ENCODE assay signal across 1 cellular context in the genomic region with DNA sequence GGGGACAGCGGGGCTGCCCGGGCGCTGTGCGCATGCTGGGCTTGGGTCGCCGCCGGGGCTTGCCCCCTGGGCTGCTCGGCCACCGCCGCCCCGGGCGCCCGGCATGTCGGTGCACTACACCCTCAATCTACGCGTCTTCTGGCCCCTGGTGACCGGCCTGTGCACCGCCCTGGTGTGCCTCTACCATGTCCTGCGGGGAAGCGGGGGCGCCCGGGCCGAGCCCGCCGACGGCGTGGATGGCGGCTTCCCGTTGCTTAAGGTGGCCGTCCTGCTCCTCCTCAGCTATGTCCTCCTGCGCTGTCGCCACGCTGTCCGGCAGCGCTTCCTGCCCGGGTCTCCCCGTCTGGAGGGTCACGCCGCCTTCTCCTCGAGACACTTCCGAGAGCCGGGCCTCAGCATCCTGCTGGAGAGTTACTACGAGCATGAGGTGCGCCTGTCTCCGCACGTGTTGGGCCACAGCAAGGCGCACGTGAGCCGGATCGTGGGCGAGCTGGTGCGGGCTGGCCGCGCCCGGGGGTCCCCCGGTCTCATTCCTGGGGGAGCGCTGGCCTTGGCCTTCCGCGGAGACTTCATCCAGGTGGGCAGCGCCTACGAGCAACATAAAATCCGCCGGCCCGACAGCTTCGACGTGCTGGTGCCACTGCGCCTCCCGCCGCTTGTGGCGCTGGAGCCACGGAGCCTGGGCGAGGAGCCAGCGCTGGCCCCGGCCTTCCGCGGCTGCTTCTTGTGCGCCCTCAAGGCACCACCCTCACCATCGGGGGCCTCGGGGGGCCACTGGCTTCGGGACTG.
TF ChIP-seq lines count a peak whose summit lies in the region.

No MANE protein-coding gene starts in this region.

TF ChIP-seq in K562, 482 proteins besides CTCF, POLR2A, EP300 and RAD21:
- TF ChIP-seq MTA3 (IDR thresholded peaks at IDR 0.05; ENCODE audit: borderline replicate concordance) (0 out of 2 replicates have a peak, but pooled peaks have one; percentile 19), ZNF408 (CRISPR knock-in tag; IDR thresholded peaks at IDR 0.05; ENCODE audit: low read depth) (no peak), ZNF197 (CRISPR knock-in tag; IDR thresholded peaks at IDR 0.05; ENCODE audit: low read depth) (no peak), NELFE (IDR thresholded peaks at IDR 0.05; ENCODE audit: insufficient read depth, insufficient read length) (no peak)
- TF ChIP-seq, protein P1, sequence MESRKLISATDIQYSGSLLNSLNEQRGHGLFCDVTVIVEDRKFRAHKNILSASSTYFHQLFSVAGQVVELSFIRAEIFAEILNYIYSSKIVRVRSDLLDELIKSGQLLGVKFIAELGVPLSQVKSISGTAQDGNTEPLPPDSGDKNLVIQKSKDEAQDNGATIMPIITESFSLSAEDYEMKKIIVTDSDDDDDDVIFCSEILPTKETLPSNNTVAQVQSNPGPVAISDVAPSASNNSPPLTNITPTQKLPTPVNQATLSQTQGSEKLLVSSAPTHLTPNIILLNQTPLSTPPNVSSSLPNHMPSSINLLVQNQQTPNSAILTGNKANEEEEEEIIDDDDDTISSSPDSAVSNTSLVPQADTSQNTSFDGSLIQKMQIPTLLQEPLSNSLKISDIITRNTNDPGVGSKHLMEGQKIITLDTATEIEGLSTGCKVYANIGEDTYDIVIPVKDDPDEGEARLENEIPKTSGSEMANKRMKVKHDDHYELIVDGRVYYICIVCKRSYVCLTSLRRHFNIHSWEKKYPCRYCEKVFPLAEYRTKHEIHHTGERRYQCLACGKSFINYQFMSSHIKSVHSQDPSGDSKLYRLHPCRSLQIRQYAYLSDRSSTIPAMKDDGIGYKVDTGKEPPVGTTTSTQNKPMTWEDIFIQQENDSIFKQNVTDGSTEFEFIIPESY (CRISPR knock-in tag; IDR thresholded peaks at IDR 0.05), result 0 out of 2 replicates have a peak, but pooled peaks have one; percentile 30
- TF ChIP-seq, protein P2, sequence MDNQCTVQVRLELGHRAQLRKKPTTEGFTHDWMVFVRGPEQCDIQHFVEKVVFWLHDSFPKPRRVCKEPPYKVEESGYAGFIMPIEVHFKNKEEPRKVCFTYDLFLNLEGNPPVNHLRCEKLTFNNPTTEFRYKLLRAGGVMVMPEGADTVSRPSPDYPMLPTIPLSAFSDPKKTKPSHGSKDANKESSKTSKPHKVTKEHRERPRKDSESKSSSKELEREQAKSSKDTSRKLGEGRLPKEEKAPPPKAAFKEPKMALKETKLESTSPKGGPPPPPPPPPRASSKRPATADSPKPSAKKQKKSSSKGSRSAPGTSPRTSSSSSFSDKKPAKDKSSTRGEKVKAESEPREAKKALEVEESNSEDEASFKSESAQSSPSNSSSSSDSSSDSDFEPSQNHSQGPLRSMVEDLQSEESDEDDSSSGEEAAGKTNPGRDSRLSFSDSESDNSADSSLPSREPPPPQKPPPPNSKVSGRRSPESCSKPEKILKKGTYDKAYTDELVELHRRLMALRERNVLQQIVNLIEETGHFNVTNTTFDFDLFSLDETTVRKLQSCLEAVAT (IDR thresholded peaks at IDR 0.05), result peak in 1 of 2 experiments; percentile 70; a peak in 1 of 4 replicates
- TF ChIP-seq, protein P3, sequence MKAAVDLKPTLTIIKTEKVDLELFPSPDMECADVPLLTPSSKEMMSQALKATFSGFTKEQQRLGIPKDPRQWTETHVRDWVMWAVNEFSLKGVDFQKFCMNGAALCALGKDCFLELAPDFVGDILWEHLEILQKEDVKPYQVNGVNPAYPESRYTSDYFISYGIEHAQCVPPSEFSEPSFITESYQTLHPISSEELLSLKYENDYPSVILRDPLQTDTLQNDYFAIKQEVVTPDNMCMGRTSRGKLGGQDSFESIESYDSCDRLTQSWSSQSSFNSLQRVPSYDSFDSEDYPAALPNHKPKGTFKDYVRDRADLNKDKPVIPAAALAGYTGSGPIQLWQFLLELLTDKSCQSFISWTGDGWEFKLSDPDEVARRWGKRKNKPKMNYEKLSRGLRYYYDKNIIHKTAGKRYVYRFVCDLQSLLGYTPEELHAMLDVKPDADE (conservative IDR thresholded peaks at IDR 0.05; ENCODE audit: control insufficient read depth, low read depth, low read length), result 0 out of 2 replicates have a peak, but pooled peaks have one; percentile 5
